ENCODE assay signal across 27 cellular contexts in genomic region chr22:17634696-17635095, GRCh38. TPM values are rescaled to one million over a fixed set of nuclear protein-coding genes. Genes with fewer than 3 reads are reported as not detected.
DNase-seq lines count a peak whose midpoint lies in the region; ATAC-seq and TF ChIP-seq lines count a peak whose summit lies in the region.
"Had no signal": no experiment of that assay in that cellular context is flagged by ENCODE, and none has a peak within 500 bp of the region (broad histone marks: within the 10 kb centered on the region; RNA-seq: fewer than 3 reads in every experiment).

No MANE protein-coding gene starts in this region.

- ATAC-seq in HCT116 (no peak), HG03457 (IDR thresholded peaks at IDR 0.05; ENCODE audit: unreplicated experiment) (no peak), GM18870 (IDR thresholded peaks at IDR 0.05; ENCODE audit: unreplicated experiment) (no peak)
- ATAC-seq: A549, esophagus mucosa, gastroesophageal sphincter, lower lobe of right lung, right lobe of liver had no signal

- no peak for TF ChIP-seq CTCF in HCT116 (IDR thresholded peaks at IDR 0.05 in 2 of 3, conservative IDR thresholded peaks at IDR 0.05 in 1 of 3; ENCODE audit: borderline replicate concordance in 1 of 3, insufficient read depth in 1 of 3, low read depth in 2 of 3, low read length in 2 of 3)
- no peak for TF ChIP-seq CTCF in neural crest cell (conservative IDR thresholded peaks at IDR 0.05)

- CTCF ChIA-PET in HCT116 (lab: Charles Lee), result no interaction called here

- no peaks in the 10 kb centered on the region for H4K20me1 ChIP-seq in HCT116 (ENCODE audit: insufficient read depth)

- RAD21 ChIA-PET in HCT116 (lab: Charles Lee; ENCODE audit: low non-redundant PET in 1 of 2, low total read pairs in 2 of 2, uncharacterized antibody in 2 of 2, unreplicated experiment in 2 of 2), result no interaction called here

- no peaks in the 10 kb centered on the region for H3K27me3 Mint-ChIP-seq in neural crest cell (ENCODE audit: low read depth)
- H3K27me3 Mint-ChIP-seq: activated CD4-positive, alpha-beta memory T cell treated with anti-CD3 and anti-CD28 coated beads for 36 hours; B cell; stimulated activated naive CD8-positive, alpha-beta T cell treated with anti-CD3 and anti-CD28 coated beads, Interleukin-15, Interleukin-2, amounts not matched to agents 100 ng/mL and 50 ng/mL, for 24 hours had no signal

- H3K27ac ChIP-seq in ACC112 (ENCODE audit: low read depth, low read length), result peak overlapping the region; percentile 87; the same call in 1 of the 2 replicates
- H3K27ac ChIP-seq in HCT116 (ENCODE audit: low read depth, low read length), result peak overlapping the region; percentile 85; the same call in 1 of the 2 replicates
- peak overlapping the region; percentile 96 for H3K27ac ChIP-seq in epithelial cell of prostate
- H3K27ac ChIP-seq: HL-60, lower lobe of right lung, tibial artery had no signal

- no peaks in the 10 kb centered on the region for H3K36me3 Mint-ChIP-seq in neural crest cell (ENCODE audit: low read depth)
- H3K36me3 Mint-ChIP-seq: brain had no signal

- H2AFZ ChIP-seq in ACC112 (ENCODE audit: low read length, unreplicated experiment), result no peak overlapping the region
- no peak overlapping the region for H2AFZ ChIP-seq in HCT116 (ENCODE audit: low read depth, low read length, poor library complexity, severe bottlenecking)

- H3K79me2 ChIP-seq in ACC112 (ENCODE audit: control insufficient read depth, insufficient read depth, low read length, unreplicated experiment) (peaks cover 8% of the 10 kb centered on the region), HCT116 (ENCODE audit: insufficient read depth, low read length) (peaks cover 11% of the 10 kb centered on the region)

- H3K9me3 ChIP-seq in HCT116 (ENCODE audit: control insufficient read depth in 1 of 2, insufficient read depth in 1 of 2, low read depth in 1 of 2, low read length in 2 of 2), result no peaks in the 10 kb centered on the region
- H3K9me3 ChIP-seq: A549, gastroesophageal sphincter, lower lobe of right lung, right lobe of liver, tibial artery had no signal

- H3K36me3 ChIP-seq in ACC112 (ENCODE audit: insufficient read depth, low read length), result no peaks in the 10 kb centered on the region
- H3K36me3 ChIP-seq in HCT116 (ENCODE audit: control insufficient read depth in 1 of 2, insufficient read depth in 2 of 2, low read length in 2 of 2), result no peaks in the 10 kb centered on the region
- H3K36me3 ChIP-seq: gastroesophageal sphincter, lower lobe of right lung, right lobe of liver, tibial artery had no signal

- H3K4me1 ChIP-seq in ACC112 (ENCODE audit: control insufficient read depth, insufficient read depth, low read length, unreplicated experiment) (peaks cover 29% of the 10 kb centered on the region), HCT116 (ENCODE audit: control insufficient read depth in 1 of 2, insufficient read depth in 2 of 2, low read length in 2 of 2) (peaks cover 31 to 45% of the 10 kb centered on the region in 2 experiments)

- no peak overlapping the region for H3K27ac Mint-ChIP-seq in neural crest cell (ENCODE audit: unreplicated experiment)
- H3K27ac Mint-ChIP-seq: activated CD4-positive, alpha-beta memory T cell treated with anti-CD3 and anti-CD28 coated beads for 36 hours; B cell; stimulated activated naive CD8-positive, alpha-beta T cell treated with anti-CD3 and anti-CD28 coated beads, Interleukin-15, Interleukin-2, amounts not matched to agents 100 ng/mL and 50 ng/mL, for 24 hours had no signal

- H3K4me2 ChIP-seq in HCT116 (ENCODE audit: low read length), result peak overlapping the region; percentile 75

- intact Hi-C loops in HCT116 (cut with micrococcal nuclease), result no loop called here

- H3K9me3 Mint-ChIP-seq in neural crest cell, result no peaks in the 10 kb centered on the region
- H3K9me3 Mint-ChIP-seq: activated CD4-positive, alpha-beta memory T cell treated with anti-CD3 and anti-CD28 coated beads for 36 hours; brain; stimulated activated naive CD8-positive, alpha-beta T cell treated with anti-CD3 and anti-CD28 coated beads, Interleukin-15, Interleukin-2, amounts not matched to agents 100 ng/mL and 50 ng/mL, for 24 hours had no signal

- H3K27me3 ChIP-seq in ACC112 (ENCODE audit: insufficient read depth, low read length), result no peaks in the 10 kb centered on the region
- H3K27me3 ChIP-seq in HCT116 (ENCODE audit: insufficient read depth, low read length), result no peaks in the 10 kb centered on the region
- H3K27me3 ChIP-seq: gastroesophageal sphincter, right lobe of liver, tibial artery had no signal

- DNase-seq in HCT116 (ENCODE audit: low read depth, low spot score) (no peak), epithelial cell of prostate (ENCODE audit: low read depth, low spot score) (no peak), neural crest cell (ENCODE audit: low read depth, low spot score) (no peak)
- no peak for DNase-seq in activated CD8-positive, alpha-beta memory T cell treated with anti-CD3 and anti-CD28 coated beads, Interleukin-2, amount 50 U/mL, for 4 hours
- no peak for DNase-seq in activated naive CD4-positive, alpha-beta T cell treated with Interleukin-2 at 50 U/mL for 16 hours
- DNase-seq: activated CD4-positive, alpha-beta memory T cell treated with anti-CD3 and anti-CD28 coated beads for 36 hours; DMS53; effector CD8-positive, alpha-beta T cell; islet precursor cell; lower lobe of right lung; NCI-H1417; NCI-H2081 treated with DMSO at 0.1 percent for 48 hours; NCI-H345; right lobe of liver; Right ventricle myocardium superior; SW 1271 had no signal

- H3K9me2 ChIP-seq in HCT116 (ENCODE audit: insufficient read depth), result no peaks in the 10 kb centered on the region

- no peak for TF ChIP-seq POLR2A in HCT116 (IDR thresholded peaks at IDR 0.05; ENCODE audit: borderline replicate concordance, extremely low read depth, insufficient read depth, insufficient read length)

- TF ChIP-seq RAD21 in HCT116 (IDR thresholded peaks at IDR 0.05; ENCODE audit: low read depth), result no peak

- POLR2A ChIA-PET in HCT116 (lab: Charles Lee), result no interaction called here

- H3K4me3 ChIP-seq in ACC112 (ENCODE audit: low read depth, low read length) (no peak overlapping the region), HCT116 (replicated peaks in 1 of 2; ENCODE audit: low read depth in 1 of 2, low read length in 2 of 2) (no peak overlapping the region)
- H3K4me3 ChIP-seq: A549, gastroesophageal sphincter, lower lobe of right lung, right lobe of liver, tibial artery had no signal

- no TSS peak for BruUV-seq in HCT116 (replicated peaks; lab: Mats Ljungman, UMichigan)

- H3K9ac ChIP-seq in HCT116 (ENCODE audit: low read length), result no peak overlapping the region

- H3K4me1 Mint-ChIP-seq in neural crest cell, result peaks cover 17% of the 10 kb centered on the region

- peak overlapping the region; percentile 39 for H3K4me3 Mint-ChIP-seq in neural crest cell
- H3K4me3 Mint-ChIP-seq: activated CD4-positive, alpha-beta memory T cell treated with anti-CD3 and anti-CD28 coated beads for 36 hours; B cell; stimulated activated naive CD8-positive, alpha-beta T cell treated with anti-CD3 and anti-CD28 coated beads, Interleukin-15, Interleukin-2, amounts not matched to agents 100 ng/mL and 50 ng/mL, for 24 hours had no signal

TF ChIP-seq in HCT116, 20 proteins besides CTCF, POLR2A, EP300 and RAD21 (continues in another document):
- no peak for TF ChIP-seq SP1 (IDR thresholded peaks at IDR 0.05; ENCODE audit: low read depth)
- no peak for TF ChIP-seq JUND (IDR thresholded peaks at IDR 0.05)
- TF ChIP-seq, protein P1, sequence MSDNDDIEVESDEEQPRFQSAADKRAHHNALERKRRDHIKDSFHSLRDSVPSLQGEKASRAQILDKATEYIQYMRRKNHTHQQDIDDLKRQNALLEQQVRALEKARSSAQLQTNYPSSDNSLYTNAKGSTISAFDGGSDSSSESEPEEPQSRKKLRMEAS (IDR thresholded peaks at IDR 0.05), result no peak
- no peak for TF ChIP-seq FOSL1 (IDR thresholded peaks at IDR 0.05; ENCODE audit: low read depth)
- TF ChIP-seq ZBTB33 (IDR thresholded peaks at IDR 0.05; ENCODE audit: extremely low read depth, insufficient replicate concordance, low read length), result no peak
- no peak for TF ChIP-seq EZH2 (IDR thresholded peaks at IDR 0.05)
- TF ChIP-seq ELF1 (IDR thresholded peaks at IDR 0.05; ENCODE audit: borderline replicate concordance, low read depth), result no peak
- no peak for TF ChIP-seq CBX3 (IDR thresholded peaks at IDR 0.05; ENCODE audit: low read depth)

RNA-seq across cellular contexts. Expression of gene BCL2L13, which starts 3.9 kb away (rescaled TPM):
- 38.6 TPM for total RNA-seq in HCT116 (2021; ENCODE audit: unreplicated experiment)
- 27.0 and 29.0 TPM in 2 replicates for polyA plus RNA-seq in HCT116 (2012)
- total RNA-seq in neural crest cell, result 36.5 and 37.5 TPM in 2 replicates

RNA-seq across cellular contexts. Expression of gene ATP6V1E1, which starts 6.1 kb away (rescaled TPM):
- total RNA-seq in HCT116 (2021; ENCODE audit: unreplicated experiment), result 107 TPM
- 85.3 and 106 TPM in 2 replicates for polyA plus RNA-seq in HCT116 (2012)
- 59.2 and 63.9 TPM in 2 replicates for total RNA-seq in neural crest cell
